ENCODE assay signal across 8 cellular contexts in the genomic region with DNA sequence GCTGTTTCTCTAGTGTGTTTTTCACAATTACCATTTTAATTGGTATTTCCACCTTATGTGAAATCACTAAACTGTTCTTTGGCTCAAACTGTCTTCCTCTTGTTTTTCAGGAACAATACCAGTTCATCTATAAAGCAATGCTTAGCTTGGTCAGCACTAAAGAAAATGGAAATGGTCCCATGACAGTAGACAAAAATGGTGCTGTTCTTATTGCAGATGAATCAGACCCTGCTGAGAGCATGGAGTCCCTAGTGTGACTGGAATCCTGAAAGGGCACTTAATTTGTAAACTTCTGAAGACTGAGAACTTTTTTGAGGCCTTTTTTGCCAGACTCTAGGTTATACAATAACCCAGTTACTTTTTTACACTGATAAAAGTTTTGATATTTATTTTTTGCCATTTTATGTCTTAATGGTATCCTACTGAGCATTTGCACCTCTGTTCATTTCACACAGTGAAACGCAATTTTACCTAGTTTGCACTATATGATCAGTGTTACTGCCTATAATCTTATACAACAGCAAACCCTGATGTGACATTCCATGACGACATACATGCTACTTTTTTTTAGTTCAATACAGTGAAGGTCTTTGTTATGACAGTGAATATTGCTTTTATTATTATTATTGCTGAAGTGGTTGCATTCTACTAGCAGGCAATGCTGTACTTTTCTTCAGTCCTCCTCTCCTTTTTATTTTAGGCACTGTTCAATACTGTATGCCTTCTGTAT.
"Had no signal": no experiment of that assay in that cellular context is flagged by ENCODE, and none has a peak within 500 bp of the region (broad histone marks: within the 10 kb centered on the region; RNA-seq: fewer than 3 reads in every experiment).

No MANE protein-coding gene starts in this region.

- H3K36me3 ChIP-seq: HAP-1 had no signal

- H3K27ac Mint-ChIP-seq: HFFc6, IgD-negative memory B cell had no signal

- H3K9me3 Mint-ChIP-seq: HFFc6, IgD-negative memory B cell had no signal

- H3K9ac ChIP-seq: KMS-11 had no signal

- H3K4me1 Mint-ChIP-seq: IgD-negative memory B cell had no signal

- H3K27me3 Mint-ChIP-seq: IgD-negative memory B cell had no signal

- H3K4me3 Mint-ChIP-seq: HFFc6, IgD-negative memory B cell had no signal

- H3K9me3 ChIP-seq: HAP-1 had no signal

- FAIRE-seq: HepG2 had no signal

- H3K27ac ChIP-seq: KMS-11 had no signal

- DNase-seq: GOT3, H7, HFFc6, KBM-7 had no signal

- H3K4me3 ChIP-seq: HAP-1 had no signal

- H3K4me1 ChIP-seq: HAP-1 had no signal
